In the genomic region with DNA sequence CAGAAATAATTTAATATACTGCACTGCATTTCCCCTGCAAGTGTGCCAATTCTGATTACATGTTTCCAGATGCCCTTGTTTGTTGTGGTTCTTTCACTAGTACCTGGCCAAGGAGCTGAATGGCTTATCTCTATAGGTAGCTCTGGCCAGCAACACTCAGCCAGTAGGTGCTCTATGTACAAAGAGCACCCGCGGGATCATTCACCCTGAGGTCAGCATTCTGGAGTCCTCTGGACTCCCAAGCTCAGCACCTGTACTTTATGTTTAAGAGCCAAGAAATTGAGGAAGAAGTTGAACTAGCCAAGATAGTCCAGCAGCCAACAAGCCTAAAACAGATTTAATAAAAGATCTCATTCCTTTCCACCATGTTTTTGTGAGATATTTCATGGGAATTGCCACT, we compare ENCODE assay signal across 23 cellular contexts.
DNase-seq lines count a peak whose midpoint lies in the region; ATAC-seq, FAIRE-seq and TF ChIP-seq lines count a peak whose summit lies in the region.
"Had no signal": no experiment of that assay in that cellular context is flagged by ENCODE, and none has a peak within 500 bp of the region (broad histone marks: within the 10 kb centered on the region; RNA-seq: fewer than 3 reads in every experiment).

No MANE protein-coding gene starts in this region.

- H3K4me1 ChIP-seq in left ventricle myocardium inferior (peaks cover 22% of the 10 kb centered on the region), osteoblast (ENCODE audit: insufficient read depth, low read length) (no peaks in the 10 kb centered on the region)
- H3K4me1 ChIP-seq: BLaER1 treated with 17β-estradiol and CSF1 and Interleukin-3, amounts not matched to agents 10 nM and 100 nM; Caco-2 had no signal

- ATAC-seq in Right ventricle myocardium inferior: peak; percentile 50
- no peak for ATAC-seq in left cardiac atrium
- ATAC-seq in left ventricle myocardium superior: peak; percentile 84
- ATAC-seq: A549; CD8-positive, alpha-beta T cell had no signal

- H3K4me3 ChIP-seq in left ventricle myocardium inferior: no peak overlapping the region
- H3K4me3 ChIP-seq in osteoblast (ENCODE audit: insufficient read depth, low read length): no peak overlapping the region
- H3K4me3 ChIP-seq: A549; BLaER1 treated with 17β-estradiol and CSF1 and Interleukin-3, amounts not matched to agents 10 nM and 100 nM had no signal

- H2AFZ ChIP-seq in osteoblast (ENCODE audit: low read length): no peak overlapping the region

- H3K27ac ChIP-seq in left ventricle myocardium inferior (replicated peaks) (no peak overlapping the region), osteoblast (ENCODE audit: low read depth, low read length) (no peak overlapping the region)
- H3K27ac ChIP-seq: 22Rv1; BLaER1 treated with 17β-estradiol and CSF1 and Interleukin-3, amounts not matched to agents 10 nM and 100 nM; C4-2B had no signal

- intact Hi-C loops in Right ventricle myocardium inferior (cut with DNase I) (no loop called here), left cardiac atrium (cut with DNase I) (no loop called here), left ventricle myocardium superior (cut with micrococcal nuclease) (no loop called here), left ventricle myocardium inferior (cut with micrococcal nuclease) (no loop called here)

- TF ChIP-seq POLR2A in H54 (IDR thresholded peaks at IDR 0.05; ENCODE audit: low read depth, low read length): no peak

- FAIRE-seq in H54 (lab: Jason Lieb, UNC): peak; percentile 20
- FAIRE-seq: A549, D721Med, G401.6, GM12891, GM19239 had no signal

- H3K4me2 ChIP-seq in osteoblast (ENCODE audit: insufficient read depth, low read length): no peak overlapping the region
- H3K4me2 ChIP-seq: A549; BLaER1 treated with 17β-estradiol and CSF1 and Interleukin-3, amounts not matched to agents 10 nM and 100 nM had no signal

- H3K27me3 ChIP-seq in left ventricle myocardium inferior (ENCODE audit: low read depth) (no peaks in the 10 kb centered on the region), osteoblast (ENCODE audit: insufficient read depth, low read length) (no peaks in the 10 kb centered on the region)
- H3K27me3 ChIP-seq: BLaER1 treated with 17β-estradiol and CSF1 and Interleukin-3, amounts not matched to agents 10 nM and 100 nM had no signal

- H3K36me3 ChIP-seq in left ventricle myocardium inferior: no peaks in the 10 kb centered on the region
- H3K36me3 ChIP-seq in osteoblast (ENCODE audit: insufficient read depth, low read length): no peaks in the 10 kb centered on the region
- H3K36me3 ChIP-seq: BLaER1 treated with 17β-estradiol and CSF1 and Interleukin-3, amounts not matched to agents 10 nM and 100 nM had no signal

- TF ChIP-seq CTCF in left ventricle myocardium inferior (IDR thresholded peaks at IDR 0.05; ENCODE audit: borderline replicate concordance): no peak
- no peak for TF ChIP-seq CTCF in osteoblast (IDR thresholded peaks at IDR 0.05; ENCODE audit: extremely low read depth, low read depth, low read length)

- no peak for DNase-seq in Right ventricle myocardium inferior (ENCODE audit: missing footprints)
- no peak for DNase-seq in left cardiac atrium
- DNase-seq in left ventricle myocardium superior: peak; percentile 20
- no peak for DNase-seq in left ventricle myocardium inferior
- no peak for DNase-seq in H54 (ENCODE audit: insufficient read length, low spot score)
- peak; percentile 57 for DNase-seq in osteoblast (ENCODE audit: insufficient read length, low spot score, missing footprints)
- no peak for DNase-seq in HT-29 (ENCODE audit: low spot score)
- DNase-seq in nucleus accumbens (lab: John Stamatoyannopoulos, UW): no peak
- DNase-seq: AML-193; Caco-2; Calu3; CD4-positive, alpha-beta T cell; CD8-positive, alpha-beta T cell; DMS79 treated with DMSO at 0.1 percent for 48 hours; GF-D8 had no signal

- no peaks in the 10 kb centered on the region for H3K79me2 ChIP-seq in osteoblast (ENCODE audit: insufficient read depth, low read length)

- H3K9me3 ChIP-seq in left ventricle myocardium inferior (replicated peaks) (no peaks in the 10 kb centered on the region), osteoblast (ENCODE audit: low read depth, low read length) (no peaks in the 10 kb centered on the region)
- H3K9me3 ChIP-seq: Caco-2 had no signal

- H4K20me1 ChIP-seq in osteoblast (ENCODE audit: insufficient read depth, low read length): no peaks in the 10 kb centered on the region
- H4K20me1 ChIP-seq: BLaER1 treated with 17β-estradiol and CSF1 and Interleukin-3, amounts not matched to agents 10 nM and 100 nM had no signal

Comparison
In these comparisons a context has a peak if more than half of its experiments do, and no peak if none do; other contexts are left out.
1. ATAC-seq: peak in Right ventricle myocardium inferior (single experiment) and left ventricle myocardium superior (single experiment); none in left cardiac atrium (0 of 2).
2. DNase-seq: peak in left ventricle myocardium superior (single experiment) and osteoblast (single experiment); none in Right ventricle myocardium inferior (single experiment), left cardiac atrium (single experiment), left ventricle myocardium inferior (single experiment), H54 (single experiment), HT-29 (single experiment) and nucleus accumbens (0 of 56).